In genomic region chr11:82895437-82896091, GRCh38 we compare ENCODE assay signal across 9 cellular contexts.
DNase-seq lines count a peak whose midpoint lies in the region; ATAC-seq and TF ChIP-seq lines count a peak whose summit lies in the region.
"Had no signal": no experiment of that assay in that cellular context is flagged by ENCODE, and none has a peak within 500 bp of the region (broad histone marks: within the 10 kb centered on the region; RNA-seq: fewer than 3 reads in every experiment).

No MANE protein-coding gene starts in this region.

- ATAC-seq in GM18861 (IDR thresholded peaks at IDR 0.05; ENCODE audit: unreplicated experiment): peak; percentile 27
- ATAC-seq in HG02610 (IDR thresholded peaks at IDR 0.05; ENCODE audit: unreplicated experiment): peak; percentile 40

- TF ChIP-seq CTCF in neutrophil (IDR thresholded peaks at IDR 0.05): no peak
- TF ChIP-seq CTCF in brain microvascular endothelial cell (IDR thresholded peaks at IDR 0.05; ENCODE audit: low read depth, low read length, missing control alignments): no peak
- TF ChIP-seq CTCF in coronary artery (IDR thresholded peaks at IDR 0.05): no peak

- peaks cover 94 to 99% of the 10 kb centered on the region in 2 experiments for H3K4me1 ChIP-seq in neutrophil (ENCODE audit: control insufficient read depth in 1 of 2, insufficient read depth in 1 of 2, low read depth in 1 of 2, low read length in 1 of 2)
- H3K4me1 ChIP-seq: parathyroid adenoma had no signal

- DNase-seq in NAMALWA (ENCODE audit: low spot score) (peak; percentile 61), brain microvascular endothelial cell (no peak), coronary artery (ENCODE audit: low spot score) (no peak), GM19240 (ENCODE audit: insufficient read length, low spot score) (no peak), amniotic stem cell (lab: John Stamatoyannopoulos, UW) (no peak)

- H3K27ac ChIP-seq in neutrophil (peak overlapping the region; percentile 98), brain microvascular endothelial cell (no peak overlapping the region), coronary artery (no peak overlapping the region)
- H3K27ac ChIP-seq: parathyroid adenoma had no signal

- peak overlapping the region in 1 of 2 experiments; percentile 3 for H3K4me3 ChIP-seq in neutrophil (ENCODE audit: low read depth in 1 of 2, low read length in 1 of 2)
- no peak overlapping the region for H3K4me3 ChIP-seq in brain microvascular endothelial cell (ENCODE audit: low read depth, low read length)
- no peak overlapping the region for H3K4me3 ChIP-seq in coronary artery

- H3K36me3 ChIP-seq in neutrophil: peaks cover 8% of the 10 kb centered on the region
- no peaks in the 10 kb centered on the region for H3K36me3 ChIP-seq in brain microvascular endothelial cell (replicated peaks)

- H3K27me3 ChIP-seq in neutrophil (no peaks in the 10 kb centered on the region), brain microvascular endothelial cell (replicated peaks) (no peaks in the 10 kb centered on the region)

- H3K9me3 ChIP-seq in neutrophil: no peaks in the 10 kb centered on the region

- in situ Hi-C loops in brain microvascular endothelial cell (cut with HindIII; ENCODE audit: low pct_ligation_motif_present, low sequenced_read_pairs): no loop called here
